ENCODE assay signal across 16 cellular contexts in genomic region chr2:125959047-125959446, GRCh38.
A peak's percentile ranks its signal among the peaks of the same experiment; 100 is the strongest.
DNase-seq lines count a peak whose midpoint lies in the region; ATAC-seq and TF ChIP-seq lines count a peak whose summit lies in the region.
"Had no signal": no experiment of that assay in that cellular context is flagged by ENCODE, and none has a peak within 500 bp of the region (broad histone marks: within the 10 kb centered on the region; RNA-seq: fewer than 3 reads in every experiment).

No MANE protein-coding gene starts in this region.

- H4K20me1 ChIP-seq in GM23338 (replicated peaks; ENCODE audit: insufficient read depth) = no peaks in the 10 kb centered on the region
- H4K20me1 ChIP-seq: BLaER1 treated with 17β-estradiol and CSF1 and Interleukin-3, amounts not matched to agents 10 nM and 100 nM had no signal

- peaks cover 11% of the 10 kb centered on the region; the same call in 2 of the 3 replicates for H3K4me1 Mint-ChIP-seq in GM23338
- no peaks in the 10 kb centered on the region for H3K4me1 Mint-ChIP-seq in stimulated activated effector memory CD8-positive, alpha-beta T cell treated with anti-CD3 and anti-CD28 coated beads, Interleukin-12 subunit alpha, Interleukin-12 subunit beta, amount 100 ng/mL, for 72 hours
- H3K4me1 Mint-ChIP-seq: CD4-positive, CD25-positive, alpha-beta regulatory T cell had no signal

- no peak overlapping the region for H3K4ac ChIP-seq in mesendoderm (ENCODE audit: low read depth, low read length)

- no peak overlapping the region for H3K4me2 ChIP-seq in GM23338
- H3K4me2 ChIP-seq in mesendoderm (ENCODE audit: low read length) = no peak overlapping the region
- H3K4me2 ChIP-seq: BLaER1 treated with 17β-estradiol and CSF1 and Interleukin-3, amounts not matched to agents 10 nM and 100 nM had no signal

- no peak overlapping the region for H2BK120ac ChIP-seq in mesendoderm (ENCODE audit: low read depth, low read length)

- ATAC-seq in GM23338 (peak; percentile 92), aorta (ENCODE audit: low FRiP score) (no peak)
- no peak for ATAC-seq in stimulated activated effector memory CD8-positive, alpha-beta T cell treated with anti-CD3 and anti-CD28 coated beads, Interleukin-12 subunit alpha, Interleukin-12 subunit beta, amount 100 ng/mL, for 72 hours
- ATAC-seq: GM12878, HCT116 had no signal

- intact Hi-C loops in aorta (cut with DNase I) = no loop called here

- H3K79me2 ChIP-seq in GM23338 (replicated peaks; ENCODE audit: insufficient read depth) (no peaks in the 10 kb centered on the region), mesendoderm (ENCODE audit: control insufficient read depth, insufficient read depth, low read length) (no peaks in the 10 kb centered on the region)

- H3K23ac ChIP-seq in mesendoderm (ENCODE audit: low read length) = no peak overlapping the region

- H3K27ac ChIP-seq in GM23338 (ENCODE audit: low read depth) (no peak overlapping the region), mesendoderm (ENCODE audit: low read depth, low read length) (no peak overlapping the region), aorta (ENCODE audit: low read depth in 1 of 2, low read length in 2 of 2) (no peak overlapping the region)
- H3K27ac ChIP-seq: BLaER1 treated with 17β-estradiol and CSF1 and Interleukin-3, amounts not matched to agents 10 nM and 100 nM; HL-60 had no signal

- H3K36me3 Mint-ChIP-seq in GM23338 (ENCODE audit: low read depth) = no peaks in the 10 kb centered on the region
- no peaks in the 10 kb centered on the region for H3K36me3 Mint-ChIP-seq in stimulated activated effector memory CD8-positive, alpha-beta T cell treated with anti-CD3 and anti-CD28 coated beads, Interleukin-12 subunit alpha, Interleukin-12 subunit beta, amount 100 ng/mL, for 72 hours
- H3K36me3 Mint-ChIP-seq: CD4-positive, CD25-positive, alpha-beta regulatory T cell had no signal

- no peaks in the 10 kb centered on the region for H3K9me2 ChIP-seq in GM23338 (ENCODE audit: insufficient read depth)

- no peaks in the 10 kb centered on the region for H3F3A ChIP-seq in GM23338 (replicated peaks; ENCODE audit: low read depth)

- H3K4me1 ChIP-seq in GM23338 (ENCODE audit: insufficient read depth) (no peaks in the 10 kb centered on the region), NT2/D1 (ENCODE audit: insufficient read depth, insufficient read length) (no peaks in the 10 kb centered on the region), mesendoderm (ENCODE audit: control insufficient read depth, low read depth, low read length) (peaks cover 6% of the 10 kb centered on the region), aorta (ENCODE audit: control insufficient read depth in 1 of 2, insufficient read depth in 2 of 2, low read length in 2 of 2) (no peaks in the 10 kb centered on the region)
- H3K4me1 ChIP-seq: BLaER1 treated with 17β-estradiol and CSF1 and Interleukin-3, amounts not matched to agents 10 nM and 100 nM had no signal

- no peak overlapping the region for H3K9ac ChIP-seq in NT2/D1 (ENCODE audit: insufficient read length, low read depth)
- no peak overlapping the region for H3K9ac ChIP-seq in mesendoderm (ENCODE audit: low read length)
- H3K9ac ChIP-seq: BLaER1 treated with 17β-estradiol and CSF1 and Interleukin-3, amounts not matched to agents 10 nM and 100 nM had no signal

- TF ChIP-seq CTCF in GM23338 (conservative IDR thresholded peaks at IDR 0.05; ENCODE audit: low read depth in 2 of 2) = no peak

- peaks cover 6% of the 10 kb centered on the region; the same call in 1 of the 2 replicates for H3K9me3 ChIP-seq in NT2/D1 (ENCODE audit: insufficient read depth, low read length)
- H3K9me3 ChIP-seq in aorta (ENCODE audit: control insufficient read depth, low read length) = no peaks in the 10 kb centered on the region

- H2AK5ac ChIP-seq in mesendoderm (ENCODE audit: low read length) = no peak overlapping the region

- H3K27ac Mint-ChIP-seq in GM23338 = no peak overlapping the region
- H3K27ac Mint-ChIP-seq in stimulated activated effector memory CD8-positive, alpha-beta T cell treated with anti-CD3 and anti-CD28 coated beads, Interleukin-12 subunit alpha, Interleukin-12 subunit beta, amount 100 ng/mL, for 72 hours = no peak overlapping the region
- H3K27ac Mint-ChIP-seq: CD4-positive, CD25-positive, alpha-beta regulatory T cell had no signal

- H3K79me1 ChIP-seq in mesendoderm (ENCODE audit: low read length) = no peaks in the 10 kb centered on the region

- H3K9me3 Mint-ChIP-seq in GM23338 = peaks cover 10% of the 10 kb centered on the region; the same call in 2 of the 3 replicates
- peaks cover 12% of the 10 kb centered on the region for H3K9me3 Mint-ChIP-seq in stimulated activated effector memory CD8-positive, alpha-beta T cell treated with anti-CD3 and anti-CD28 coated beads, Interleukin-12 subunit alpha, Interleukin-12 subunit beta, amount 100 ng/mL, for 72 hours

- H2BK5ac ChIP-seq in mesendoderm (ENCODE audit: low read length) = no peak overlapping the region

- H3K27me3 Mint-ChIP-seq in GM23338 (ENCODE audit: insufficient read depth, low read depth, poor library complexity) = peaks cover 39% of the 10 kb centered on the region
- H3K27me3 Mint-ChIP-seq: CD4-positive, CD25-positive, alpha-beta regulatory T cell had no signal

- H2BK15ac ChIP-seq in mesendoderm (replicated peaks; ENCODE audit: low read depth) = no peak overlapping the region

- H3K36me3 ChIP-seq in GM23338 (ENCODE audit: insufficient read depth) (no peaks in the 10 kb centered on the region), NT2/D1 (ENCODE audit: insufficient read depth, insufficient read length, low read length) (no peaks in the 10 kb centered on the region), mesendoderm (ENCODE audit: control insufficient read depth, insufficient read depth, low read length) (no peaks in the 10 kb centered on the region), aorta (ENCODE audit: control insufficient read depth in 1 of 2, insufficient read depth in 2 of 2, low read length in 1 of 2) (no peaks in the 10 kb centered on the region)
- H3K36me3 ChIP-seq: BLaER1 treated with 17β-estradiol and CSF1 and Interleukin-3, amounts not matched to agents 10 nM and 100 nM had no signal

- no CpG with 5 or more reads among the region's 4 CpGs for WGBS in mesendoderm (ENCODE audit: extremely low coverage, insufficient coverage, low lambda C conversion rate)
- 30 to 37% methylated on average over 4 of the region's 4 CpGs for WGBS in aorta, 2 donors

- H3K18ac ChIP-seq in mesendoderm (ENCODE audit: low read length) = no peak overlapping the region

- no peak overlapping the region for H3K56ac ChIP-seq in mesendoderm (ENCODE audit: low read length)

- H4K5ac ChIP-seq in mesendoderm (ENCODE audit: low read length) = no peak overlapping the region

- H2AFZ ChIP-seq in GM23338 = no peak overlapping the region

- H3K27me3 ChIP-seq in GM23338 (ENCODE audit: insufficient read depth) = peaks cover 49% of the 10 kb centered on the region
- H3K27me3 ChIP-seq in NT2/D1 (ENCODE audit: insufficient read depth, insufficient read length) = no peaks in the 10 kb centered on the region
- no peaks in the 10 kb centered on the region for H3K27me3 ChIP-seq in mesendoderm (ENCODE audit: insufficient read depth, low read length, poor library complexity)
- H3K27me3 ChIP-seq in aorta (ENCODE audit: control insufficient read depth in 1 of 2, insufficient read depth in 2 of 2, low read length in 1 of 2) = no peaks in the 10 kb centered on the region
- H3K27me3 ChIP-seq: BLaER1 treated with 17β-estradiol and CSF1 and Interleukin-3, amounts not matched to agents 10 nM and 100 nM had no signal

- no peak overlapping the region for H4K8ac ChIP-seq in mesendoderm (ENCODE audit: low read depth, low read length)

- DNase-seq in GM23338 (ENCODE audit: low spot score) = peak; percentile 45
- peak; percentile 57 for DNase-seq in NT2/D1 (ENCODE audit: low read depth, low spot score)
- DNase-seq in iPS DF 19.7 (ENCODE audit: low read depth, low spot score) = peak; percentile 1
- DNase-seq in mesendoderm = peak; percentile 85
- no peak for DNase-seq in aorta
- no peak for DNase-seq in stimulated activated effector memory CD8-positive, alpha-beta T cell treated with anti-CD3 and anti-CD28 coated beads, Interleukin-12 subunit alpha, Interleukin-12 subunit beta, amount 100 ng/mL, for 72 hours (ENCODE audit: low spot score in 2 of 2)
- no peak for DNase-seq in activated CD4-positive, alpha-beta T cell treated with anti-CD3 and anti-CD28 coated beads for 48 hours
- DNase-seq in amygdala (lab: John Stamatoyannopoulos, UW) = no peak
- DNase-seq: ACHN; CD4-positive, CD25-positive, alpha-beta regulatory T cell; DMS 273 treated with DMSO at 0.1 percent for 48 hours; GOT3 had no signal

- H3K4me3 Mint-ChIP-seq in GM23338 = no peak overlapping the region; the same call in 2 of the 3 replicates
- H3K4me3 Mint-ChIP-seq in stimulated activated effector memory CD8-positive, alpha-beta T cell treated with anti-CD3 and anti-CD28 coated beads, Interleukin-12 subunit alpha, Interleukin-12 subunit beta, amount 100 ng/mL, for 72 hours = no peak overlapping the region
- H3K4me3 Mint-ChIP-seq: CD4-positive, CD25-positive, alpha-beta regulatory T cell had no signal

- H3K4me3 ChIP-seq in GM23338 = no peak overlapping the region
- H3K4me3 ChIP-seq in NT2/D1 (ENCODE audit: insufficient read length, low read depth) = no peak overlapping the region
- H3K4me3 ChIP-seq in mesendoderm (ENCODE audit: low read length) = no peak overlapping the region
- no peak overlapping the region for H3K4me3 ChIP-seq in aorta (ENCODE audit: low read length in 2 of 2)
- H3K4me3 ChIP-seq: BLaER1 treated with 17β-estradiol and CSF1 and Interleukin-3, amounts not matched to agents 10 nM and 100 nM; GM12878 had no signal

TF ChIP-seq in GM23338, 12 proteins besides CTCF, POLR2A, EP300 and RAD21:
- TF ChIP-seq JUNB (IDR thresholded peaks at IDR 0.05; ENCODE audit: unreplicated experiment) = no peak
- TF ChIP-seq CREB1 (CRISPR knock-in tag; IDR thresholded peaks at IDR 0.05; ENCODE audit: low read depth) = peak; percentile 72
TF ChIP-seq in GM23338: peak in this region for 1.

Comparison
In these comparisons a context has a peak if more than half of its experiments do, and no peak if none do; other contexts are left out.
1. DNase-seq: peak in GM23338 (single experiment), NT2/D1 (single experiment), iPS DF 19.7 (single experiment) and mesendoderm (single experiment); none in aorta (0 of 2), stimulated activated effector memory CD8-positive, alpha-beta T cell treated with anti-CD3 and anti-CD28 coated beads, Interleukin-12 subunit alpha, Interleukin-12 subunit beta, amount 100 ng/mL, for 72 hours (0 of 2), activated CD4-positive, alpha-beta T cell treated with anti-CD3 and anti-CD28 coated beads for 48 hours (single experiment) and amygdala (0 of 56).